In the genomic region with DNA sequence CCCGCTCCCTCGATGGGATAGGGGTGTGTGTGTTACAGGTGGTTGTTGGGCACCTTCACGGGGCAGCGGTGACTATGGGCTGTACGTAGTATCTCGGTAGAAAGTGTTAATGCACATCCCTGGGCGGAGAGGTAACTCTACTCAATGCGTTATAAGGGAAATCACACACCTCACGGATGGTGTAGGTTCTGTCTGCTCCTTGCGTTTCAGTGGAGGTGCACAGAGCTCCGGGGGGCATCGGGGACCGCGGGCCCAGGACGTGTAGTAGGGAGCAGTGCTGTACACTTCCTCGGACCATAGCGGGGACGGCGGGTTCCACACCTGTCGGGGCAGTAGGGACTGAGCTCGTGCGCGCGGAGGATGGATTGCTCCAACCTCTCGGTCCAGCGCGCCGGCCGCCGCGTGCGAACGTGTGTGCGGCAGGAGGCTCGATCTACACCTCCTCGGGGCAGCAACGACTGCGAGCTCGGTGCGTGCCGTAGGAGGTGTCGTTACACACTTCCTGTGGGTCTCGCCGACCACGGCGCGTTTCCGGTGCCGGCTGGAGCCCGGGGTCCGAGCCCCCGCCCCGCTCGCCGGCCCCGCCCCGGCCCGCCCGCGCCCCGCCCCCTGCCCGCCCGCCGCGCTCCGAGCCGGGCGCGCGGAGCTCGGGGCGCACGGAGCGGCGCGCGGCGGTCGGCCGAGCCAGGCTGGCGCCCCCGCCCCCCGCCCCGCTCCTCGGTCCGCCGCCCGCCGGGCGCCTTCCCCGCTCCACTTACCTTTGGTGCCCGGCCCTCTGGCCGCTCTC, we compare ENCODE assay signal across 8 cellular contexts. TPM values are rescaled to one million over a fixed set of nuclear protein-coding genes. Genes with fewer than 3 reads are reported as not detected.
DNase-seq lines count a peak whose midpoint lies in the region; ATAC-seq and TF ChIP-seq lines count a peak whose summit lies in the region.

A gene with protein sequence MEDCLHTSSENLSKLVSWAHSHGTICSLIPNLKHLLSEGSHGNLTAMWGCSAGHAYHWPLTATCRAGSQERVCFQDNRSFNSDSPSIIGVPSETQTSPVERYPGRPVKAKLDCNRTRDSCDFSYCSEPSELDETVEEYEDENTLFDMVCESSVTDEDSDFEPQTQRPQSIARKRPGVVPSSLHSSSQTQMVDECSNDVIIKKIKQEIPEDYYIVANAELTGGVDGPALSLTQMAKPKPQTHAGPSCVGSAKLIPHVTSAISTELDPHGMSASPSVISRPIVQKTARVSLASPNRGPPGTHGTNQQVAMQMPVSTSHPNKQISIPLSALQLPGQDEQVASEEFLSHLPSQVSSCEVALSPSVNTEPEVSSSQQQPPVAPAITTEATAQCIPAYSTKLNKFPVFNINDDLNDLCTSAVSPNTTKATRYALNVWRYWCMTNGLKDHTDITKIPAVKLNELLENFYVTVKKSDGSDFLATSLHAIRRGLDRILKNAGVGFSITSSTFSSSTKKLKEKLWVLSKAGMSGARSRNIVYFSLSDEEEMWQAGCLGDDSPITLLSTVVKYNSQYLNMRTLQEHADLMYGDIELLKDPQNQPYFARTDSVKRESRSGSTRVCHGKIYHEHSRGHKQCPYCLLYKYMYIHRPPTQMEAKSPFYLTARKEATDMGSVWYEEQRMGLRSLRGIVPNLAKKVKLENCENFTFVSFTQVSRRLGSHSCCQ (plus strand): TSS at position 607 of the 787 bp plus-strand sequence. CDS start 87,254 bp downstream, outside the sequence.

- peak; percentile 91 for ATAC-seq in GM18907 (IDR thresholded peaks at IDR 0.05; ENCODE audit: unreplicated experiment)
- ATAC-seq in HG03139 (IDR thresholded peaks at IDR 0.05; ENCODE audit: unreplicated experiment): peak; percentile 92
- peak; percentile 96 for ATAC-seq in activated CD4-positive, alpha-beta T cell treated with anti-CD3 and anti-CD28 coated beads for 36 hours
- ATAC-seq in left lung: peak; percentile 95

- H3K4me1 ChIP-seq in left lung: peaks cover 0 to 21% of the 10 kb centered on the region in 2 donors

- H3K27me3 Mint-ChIP-seq in activated CD4-positive, alpha-beta T cell treated with anti-CD3 and anti-CD28 coated beads for 36 hours: no peaks in the 10 kb centered on the region

- POLR2A ChIA-PET in activated CD4-positive, alpha-beta T cell treated with anti-CD3 and anti-CD28 coated beads for 36 hours (lab: Charles Lee): interaction anchor here (0.6 to 1.2 kb wide), 4 partner anchors 107 to 309 kb away, joined by 3 to 5 read pairs (median 4); partner anchors contain the start of gene INIP

- peaks cover 37% of the 10 kb centered on the region for H3K4me1 Mint-ChIP-seq in activated CD4-positive, alpha-beta T cell treated with anti-CD3 and anti-CD28 coated beads for 36 hours

- H3K27ac ChIP-seq in coronary artery: peak within 1 kb of the TSS; percentile 81 to 83
- H3K27ac ChIP-seq in left lung: peak within 1 kb of the TSS; percentile 57 to 76

- H3K36me3 ChIP-seq in left lung: no peaks in the 10 kb centered on the region

- peak within 1 kb of the TSS; percentile 95 for H3K4me3 Mint-ChIP-seq in activated CD4-positive, alpha-beta T cell treated with anti-CD3 and anti-CD28 coated beads for 36 hours

- no peaks in the 10 kb centered on the region for H3K27me3 ChIP-seq in left lung

- no peaks in the 10 kb centered on the region for H3K9me3 Mint-ChIP-seq in activated CD4-positive, alpha-beta T cell treated with anti-CD3 and anti-CD28 coated beads for 36 hours (ENCODE audit: low read depth)

- CTCF ChIA-PET in activated CD4-positive, alpha-beta T cell treated with anti-CD3 and anti-CD28 coated beads for 36 hours (lab: Charles Lee): interaction anchor here (1.0 to 1.8 kb wide), 4 partner anchors 10 to 306 kb away, joined by 3 to 6 read pairs (median 4); partner anchors contain the start of gene HSDL2

- peaks cover 7% of the 10 kb centered on the region for H3K36me3 Mint-ChIP-seq in activated CD4-positive, alpha-beta T cell treated with anti-CD3 and anti-CD28 coated beads for 36 hours (ENCODE audit: low read depth)

- H3K4me3 ChIP-seq in AG09309 (ENCODE audit: control insufficient read depth, low read depth, low read length) (peak within 1 kb of the TSS; percentile 52), coronary artery (peak within 1 kb of the TSS; percentile 82), left lung (peak within 1 kb of the TSS; percentile 70 to 94)

- peak within 1 kb of the TSS; percentile 95 for H3K27ac Mint-ChIP-seq in activated CD4-positive, alpha-beta T cell treated with anti-CD3 and anti-CD28 coated beads for 36 hours

- no peaks in the 10 kb centered on the region for H3K9me3 ChIP-seq in left lung

- no peak for DNase-seq in AG09309 (ENCODE audit: low read depth)
- peak; percentile 89 for DNase-seq in NCI-H2227 (lab: John Stamatoyannopoulos, UW; ENCODE audit: unreplicated experiment)
- DNase-seq in activated CD4-positive, alpha-beta T cell treated with anti-CD3 and anti-CD28 coated beads for 36 hours: peak; percentile 94
- DNase-seq in coronary artery (ENCODE audit: low spot score): peak; percentile 82
- DNase-seq in left lung: peak; percentile 90 to 96
- peak; percentile 79 to 80 for DNase-seq in stimulated activated CD4-positive, alpha-beta T cell treated with anti-CD3 and anti-CD28 coated beads, Interleukin-2, amount 100 ng/mL, for 48 hours

- no peak for TF ChIP-seq CTCF in AG09309 (IDR thresholded peaks at IDR 0.05; ENCODE audit: control insufficient read depth, insufficient read depth, low read depth, low read length, missing control alignments)
- no peak for TF ChIP-seq CTCF in coronary artery (IDR thresholded peaks at IDR 0.05)
- TF ChIP-seq CTCF in left lung (IDR thresholded peaks at IDR 0.05): no peak

- intact Hi-C loops in activated CD4-positive, alpha-beta T cell treated with anti-CD3 and anti-CD28 coated beads for 36 hours (cut with DNase I, micrococcal nuclease): loop anchor here (1.0 to 5.0 kb wide), 13 partner anchors 107 to 1004 kb away; partner anchors contain the start of genes INIP (in 2 of the 2), DNAJC25 (in 1 of the 2), ECPAS (in 1 of the 2) and FKBP15 (in 1 of the 2)
- intact Hi-C loops in left lung (cut with DNase I): no loop called here

RNA-seq across cellular contexts. Expression of the gene that starts here (rescaled TPM):
- total RNA-seq in activated CD4-positive, alpha-beta T cell treated with anti-CD3 and anti-CD28 coated beads for 36 hours: 10 to 100 TPM in 1 of 2 experiments, 1 to 10 TPM in 1; 9.7 to 13.0 TPM
- 10 to 100 TPM; 10.5 to 10.7 TPM for total RNA-seq in left lung

Comparison
In these comparisons a context has a peak if more than half of its experiments do, and no peak if none do; other contexts are left out.
1. intact Hi-C loops: an anchor here in activated CD4-positive, alpha-beta T cell treated with anti-CD3 and anti-CD28 coated beads for 36 hours (1.0 to 5.0 kb wide); none called in left lung.